14 cellular contexts compared by ENCODE assay signal in genomic region chr2:128374711-128375413, GRCh38. TPM values are rescaled to one million over a fixed set of nuclear protein-coding genes. Genes with fewer than 3 reads are reported as not detected.
A peak's percentile ranks its signal among the peaks of the same experiment; 100 is the strongest.
DNase-seq lines count a peak whose midpoint lies in the region; ATAC-seq and TF ChIP-seq lines count a peak whose summit lies in the region.
"Had no signal": no experiment of that assay in that cellular context is flagged by ENCODE, and none has a peak within 500 bp of the region (broad histone marks: within the 10 kb centered on the region; RNA-seq: fewer than 3 reads in every experiment).

No MANE protein-coding gene starts in this region.

- H3K27ac ChIP-seq in coronary artery (peak overlapping the region; percentile 11 to 47), upper lobe of right lung (peak overlapping the region; percentile 75)

- H3K36me3 ChIP-seq in upper lobe of right lung = no peaks in the 10 kb centered on the region

- peak; percentile 1 for ATAC-seq in upper lobe of right lung

- H3K27me3 ChIP-seq in upper lobe of right lung = no peaks in the 10 kb centered on the region

- no peak overlapping the region for H3K27ac Mint-ChIP-seq in nephron progenitor cell
- H3K27ac Mint-ChIP-seq: progenitor cell of endocrine pancreas had no signal

- TF ChIP-seq CTCF in coronary artery (IDR thresholded peaks at IDR 0.05) (no peak), nephron progenitor cell (IDR thresholded peaks at IDR 0.05) (no peak), upper lobe of right lung (IDR thresholded peaks at IDR 0.05) (no peak)

- intact Hi-C loops in upper lobe of right lung (cut with DNase I) = no loop called here

- no peaks in the 10 kb centered on the region for H3K36me3 Mint-ChIP-seq in nephron progenitor cell (ENCODE audit: low read depth)

- no peak overlapping the region for H3K4me3 ChIP-seq in coronary artery
- H3K4me3 ChIP-seq in upper lobe of right lung = no peak overlapping the region
- H3K4me3 ChIP-seq: lung had no signal

- H3K4me1 ChIP-seq in upper lobe of right lung = peaks cover 46% of the 10 kb centered on the region

- DNase-seq in activated effector memory CD4-positive, alpha-beta T cell treated with anti-CD3 and anti-CD28 coated beads, Interleukin-2, amount 50 U/mL, for 16 hours = peak; percentile 60
- no peak for DNase-seq in activated effector memory CD4-positive, alpha-beta T cell treated with Interleukin-2 at 50 U/mL for 16 hours
- DNase-seq in coronary artery (ENCODE audit: low spot score) = peak; percentile 71
- DNase-seq in nephron progenitor cell = peak; percentile 68
- peak; percentile 64 for DNase-seq in upper lobe of right lung
- no peak for DNase-seq in NCI-H1092 (lab: John Stamatoyannopoulos, UW)
- no peak for DNase-seq in NCI-H187 (lab: John Stamatoyannopoulos, UW)
- DNase-seq in NCI-H2107 (lab: John Stamatoyannopoulos, UW) = no peak
- DNase-seq: DMS53; GOT3; NCI-H1105; stimulated activated CD4-positive, alpha-beta T cell treated with anti-CD3 and anti-CD28 coated beads, Interleukin-4, amount 100 ng/mL, for 4 hours had no signal

- no peaks in the 10 kb centered on the region for H3K9me3 ChIP-seq in upper lobe of right lung

- H3K4me1 Mint-ChIP-seq in nephron progenitor cell = peaks cover 78% of the 10 kb centered on the region

- peaks cover 14% of the 10 kb centered on the region for H3K27me3 Mint-ChIP-seq in nephron progenitor cell (ENCODE audit: low read depth, poor library complexity)

- no peaks in the 10 kb centered on the region for H3K9me3 Mint-ChIP-seq in nephron progenitor cell

- no peak overlapping the region for H3K4me3 Mint-ChIP-seq in nephron progenitor cell

RNA-seq across cellular contexts. Expression of gene HS6ST1, which starts 56.2 kb away (rescaled TPM):
- total RNA-seq in upper lobe of right lung = 33.2 TPM

Comparison
In these comparisons a context has a peak if more than half of its experiments do, and no peak if none do; other contexts are left out.
1. DNase-seq: peak in activated effector memory CD4-positive, alpha-beta T cell treated with anti-CD3 and anti-CD28 coated beads, Interleukin-2, amount 50 U/mL, for 16 hours (single experiment), coronary artery (single experiment), nephron progenitor cell (single experiment) and upper lobe of right lung (single experiment); none in activated effector memory CD4-positive, alpha-beta T cell treated with Interleukin-2 at 50 U/mL for 16 hours (single experiment), NCI-H1092 (single experiment), NCI-H187 (0 of 2) and NCI-H2107 (single experiment).